12 cellular contexts compared by ENCODE assay signal in genomic region chr12:113747048-113747447, GRCh38.
A peak's percentile ranks its signal among the peaks of the same experiment; 100 is the strongest.
DNase-seq lines count a peak whose midpoint lies in the region; ATAC-seq and TF ChIP-seq lines count a peak whose summit lies in the region.
"Had no signal": no experiment of that assay in that cellular context is flagged by ENCODE, and none has a peak within 500 bp of the region (broad histone marks: within the 10 kb centered on the region; RNA-seq: fewer than 3 reads in every experiment).

No MANE protein-coding gene starts in this region.

- ATAC-seq in GM21367 (IDR thresholded peaks at IDR 0.05; ENCODE audit: unreplicated experiment), result no peak
- ATAC-seq: HCT116, heart right ventricle, T-cell had no signal

- DNase-seq in NCI-H1092 (lab: John Stamatoyannopoulos, UW) (peak; percentile 11), NCI-H1092 treated with DMSO at 0.1 percent for 48 hours (lab: John Stamatoyannopoulos, UW) (no peak), COLO829 (ENCODE audit: low spot score) (peak; percentile 13), NCI-H2171 (lab: John Stamatoyannopoulos, UW) (peak; percentile 36), erythroblast (lab: John Stamatoyannopoulos, UW) (peak; percentile 18 to 25), SKM-1 treated with dmso at 0.1 percent for 144 hours (lab: John Stamatoyannopoulos, UW; ENCODE audit: unreplicated experiment) (no peak), GM19238 (ENCODE audit: insufficient read length, low spot score) (no peak)
- DNase-seq: heart right ventricle, retina, T-cell had no signal

- TF ChIP-seq POLR2A in erythroblast (IDR thresholded peaks at IDR 0.05; ENCODE audit: low read length), result no peak

Comparison
In these comparisons a context has a peak if more than half of its experiments do, and no peak if none do; other contexts are left out.
1. DNase-seq: peak in NCI-H1092 (single experiment), COLO829 (single experiment), NCI-H2171 (single experiment) and erythroblast (2 of 2); none in NCI-H1092 treated with DMSO at 0.1 percent for 48 hours (single experiment), SKM-1 treated with dmso at 0.1 percent for 144 hours (single experiment) and GM19238 (single experiment).